ENCODE assay signal across 33 cellular contexts in genomic region chr5:32951003-32951402, GRCh38.
"Had no signal": no experiment of that assay in that cellular context is flagged by ENCODE, and none has a peak within 500 bp of the region (broad histone marks: within the 10 kb centered on the region; RNA-seq: fewer than 3 reads in every experiment).

No MANE protein-coding gene starts in this region.

- DNase-seq: activated B cell treated with CpG ODN at 0.5 μM for 24 hours; activated CD4-positive, alpha-beta T cell treated with anti-CD3 and anti-CD28 coated beads for 48 hours; activated CD4-positive, alpha-beta T cell treated with anti-CD3 and anti-CD28 coated beads, Interleukin-2, amount 50 U/mL, for 1 hour; activated CD4-positive, alpha-beta T cell treated with anti-CD3 and anti-CD28 coated beads, Interleukin-2, amount 50 U/mL, for 48 hours; activated CD8-positive, alpha-beta memory T cell treated with anti-CD3 and anti-CD28 coated beads for 24 hours; activated CD8-positive, alpha-beta T cell treated with anti-CD3 and anti-CD28 coated beads for 36 hours; activated effector memory CD4-positive, alpha-beta T cell treated with anti-CD3 and anti-CD28 coated beads, Interleukin-2, amount 50 U/mL, for 16 hours; activated naive CD4-positive, alpha-beta T cell treated with anti-CD3 and anti-CD28 coated beads for 36 hours; activated naive CD8-positive, alpha-beta T cell treated with anti-CD3 and anti-CD28 coated beads for 36 hours; activated naive CD8-positive, alpha-beta T cell treated with anti-CD3 and anti-CD28 coated beads, Interleukin-2, amount 50 U/mL, for 24 hours; activated T-cell treated with anti-CD3 and anti-CD28 coated beads, Interleukin-2, amount 50 U/mL, for 4 hours; adrenal gland; amygdala; aorta; body of pancreas; central memory CD4-positive, alpha-beta T cell; cerebellar nuclear complex; dorsolateral prefrontal cortex; effector memory CD4-positive, alpha-beta T cell; erythroblast; foreskin keratinocyte; gastrocnemius medialis; T-helper 1 cell; T-helper 17 cell; T1000; WERI-Rb-1 had no signal

- H3K9me3 ChIP-seq: adrenal gland, body of pancreas, esophagus muscularis mucosa, gastrocnemius medialis had no signal

- ATAC-seq: activated CD4-positive, CD25-positive, alpha-beta regulatory T cell treated with anti-CD3 and anti-CD28 coated beads, Interleukin-2, amount 50 U/mL, for 24 hours; activated CD8-positive, alpha-beta T cell treated with anti-CD3 and anti-CD28 coated beads for 36 hours; activated naive CD8-positive, alpha-beta T cell treated with anti-CD3 and anti-CD28 coated beads, Interleukin-2, amount 50 U/mL, for 24 hours; activated T-cell treated with anti-CD3 and anti-CD28 coated beads, Interleukin-2, amount 50 U/mL, for 4 hours; body of pancreas; foreskin keratinocyte; gastrocnemius medialis; T-helper 17 cell had no signal

- H3K36me3 ChIP-seq: adrenal gland, esophagus muscularis mucosa, gastrocnemius medialis, WERI-Rb-1 had no signal

- H3K27me3 Mint-ChIP-seq: activated B cell treated with CpG ODN at 0.5 μM for 24 hours; activated CD8-positive, alpha-beta T cell treated with anti-CD3 and anti-CD28 coated beads for 36 hours; activated naive CD4-positive, alpha-beta T cell treated with anti-CD3 and anti-CD28 coated beads, Interleukin-2, amount 50 U/mL, for 24 hours; activated naive CD8-positive, alpha-beta T cell treated with anti-CD3 and anti-CD28 coated beads for 36 hours; activated naive CD8-positive, alpha-beta T cell treated with anti-CD3 and anti-CD28 coated beads, Interleukin-2, amount 50 U/mL, for 24 hours; dendritic cell treated with granulocyte-macrophage colony-stimulating factor and Interleukin-4, amounts not matched to agents 40 ng/mL and 50 ng/mL, for 4 days; T-helper 17 cell had no signal

- H3K4me1 Mint-ChIP-seq: activated B cell treated with CpG ODN at 0.5 μM for 24 hours; activated naive CD4-positive, alpha-beta T cell treated with anti-CD3 and anti-CD28 coated beads, Interleukin-2, amount 50 U/mL, for 24 hours; activated naive CD8-positive, alpha-beta T cell treated with anti-CD3 and anti-CD28 coated beads for 36 hours; activated naive CD8-positive, alpha-beta T cell treated with anti-CD3 and anti-CD28 coated beads, Interleukin-2, amount 50 U/mL, for 24 hours; T-helper 17 cell had no signal

- H3K27ac Mint-ChIP-seq: activated B cell treated with CpG ODN at 0.5 μM for 24 hours; activated CD8-positive, alpha-beta T cell treated with anti-CD3 and anti-CD28 coated beads for 36 hours; activated naive CD4-positive, alpha-beta T cell treated with anti-CD3 and anti-CD28 coated beads for 36 hours; activated naive CD4-positive, alpha-beta T cell treated with anti-CD3 and anti-CD28 coated beads, Interleukin-2, amount 50 U/mL, for 24 hours; activated naive CD8-positive, alpha-beta T cell treated with anti-CD3 and anti-CD28 coated beads for 36 hours; activated naive CD8-positive, alpha-beta T cell treated with anti-CD3 and anti-CD28 coated beads, Interleukin-2, amount 50 U/mL, for 24 hours; activated T-helper 2 cell treated with anti-CD3 and anti-CD28 coated beads, Interferon-gamma antibody, Interleukin-2, Interleukin-4, amounts not matched to agents 10 μg/mL and 5 μg/mL and 100 μg/mL, durations not matched to agents 14 hours and 24 hours and 36 hours; dendritic cell treated with granulocyte-macrophage colony-stimulating factor and Interleukin-4, amounts not matched to agents 40 ng/mL and 50 ng/mL, for 4 days; T-helper 17 cell; T-helper 2 cell treated with Interferon-gamma antibody and Interleukin-4, amounts not matched to agents 5 μg/mL and 100 μg/mL, for 36 hours had no signal

- H3K27ac ChIP-seq: adrenal gland, body of pancreas, coronary artery, dorsolateral prefrontal cortex, esophagus muscularis mucosa, foreskin keratinocyte, gastrocnemius medialis, WERI-Rb-1 had no signal

- H3K4me3 ChIP-seq: adrenal gland, body of pancreas, coronary artery, dorsolateral prefrontal cortex, esophagus muscularis mucosa, gastrocnemius medialis had no signal

- H3K4me3 Mint-ChIP-seq: activated B cell treated with CpG ODN at 0.5 μM for 24 hours; activated CD8-positive, alpha-beta T cell treated with anti-CD3 and anti-CD28 coated beads for 36 hours; activated naive CD4-positive, alpha-beta T cell treated with anti-CD3 and anti-CD28 coated beads for 36 hours; activated naive CD4-positive, alpha-beta T cell treated with anti-CD3 and anti-CD28 coated beads, Interleukin-2, amount 50 U/mL, for 24 hours; activated naive CD8-positive, alpha-beta T cell treated with anti-CD3 and anti-CD28 coated beads for 36 hours; activated naive CD8-positive, alpha-beta T cell treated with anti-CD3 and anti-CD28 coated beads, Interleukin-2, amount 50 U/mL, for 24 hours; activated T-cell treated with anti-CD3 and anti-CD28 coated beads, Interleukin-2, amount 50 U/mL, for 4 hours; dendritic cell treated with granulocyte-macrophage colony-stimulating factor and Interleukin-4, amounts not matched to agents 40 ng/mL and 50 ng/mL, for 4 days; T-helper 17 cell; T-helper 2 cell treated with Interferon-gamma antibody and Interleukin-4, amounts not matched to agents 5 μg/mL and 100 μg/mL, for 36 hours had no signal

- H3K9me3 Mint-ChIP-seq: activated B cell treated with CpG ODN at 0.5 μM for 24 hours; activated CD8-positive, alpha-beta T cell treated with anti-CD3 and anti-CD28 coated beads for 36 hours; activated naive CD4-positive, alpha-beta T cell treated with anti-CD3 and anti-CD28 coated beads for 36 hours; activated naive CD8-positive, alpha-beta T cell treated with anti-CD3 and anti-CD28 coated beads for 36 hours; activated naive CD8-positive, alpha-beta T cell treated with anti-CD3 and anti-CD28 coated beads, Interleukin-2, amount 50 U/mL, for 24 hours; activated T-cell treated with anti-CD3 and anti-CD28 coated beads, Interleukin-2, amount 50 U/mL, for 4 hours; activated T-helper 2 cell treated with anti-CD3 and anti-CD28 coated beads, Interferon-gamma antibody, Interleukin-2, Interleukin-4, amounts not matched to agents 10 μg/mL and 5 μg/mL and 100 μg/mL, durations not matched to agents 14 hours and 24 hours and 36 hours; dendritic cell treated with granulocyte-macrophage colony-stimulating factor and Interleukin-4, amounts not matched to agents 40 ng/mL and 50 ng/mL, for 4 days; T-helper 2 cell treated with Interferon-gamma antibody and Interleukin-4, amounts not matched to agents 5 μg/mL and 100 μg/mL, for 36 hours had no signal

- H3K36me3 Mint-ChIP-seq: activated naive CD4-positive, alpha-beta T cell treated with anti-CD3 and anti-CD28 coated beads, Interleukin-2, amount 50 U/mL, for 24 hours; activated naive CD8-positive, alpha-beta T cell treated with anti-CD3 and anti-CD28 coated beads for 36 hours had no signal

- H3K27me3 ChIP-seq: adrenal gland, body of pancreas, esophagus muscularis mucosa, foreskin keratinocyte, gastrocnemius medialis had no signal

- H3K4me1 ChIP-seq: adrenal gland, body of pancreas, esophagus muscularis mucosa, gastrocnemius medialis had no signal
